In the genomic region with DNA sequence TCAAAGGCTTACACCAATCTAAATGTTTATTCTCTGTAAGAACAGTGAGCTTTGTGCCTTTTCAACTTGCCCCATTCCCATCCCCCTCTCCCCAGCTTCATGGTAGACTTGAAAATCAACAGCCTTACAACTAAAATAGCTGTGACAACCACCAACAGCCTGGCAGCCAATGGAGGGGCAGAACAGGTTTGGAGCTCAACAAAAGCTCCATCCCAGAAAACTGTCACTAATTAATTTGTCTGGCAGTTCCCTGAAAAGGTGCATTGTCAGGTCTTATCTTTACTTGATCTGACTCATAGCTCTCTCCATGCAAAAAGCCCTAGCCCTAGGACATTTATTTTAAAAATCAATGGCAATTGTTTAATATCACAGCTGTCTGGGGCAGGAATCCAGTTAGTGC, we compare ENCODE assay signal across 1 cellular context.
A peak's percentile ranks its signal among the peaks of the same experiment; 100 is the strongest.
TF ChIP-seq lines count a peak whose summit lies in the region.

No MANE protein-coding gene starts in this region.

TF ChIP-seq in endothelial cell of umbilical vein, 7 proteins besides CTCF, POLR2A, EP300 and RAD21:
- TF ChIP-seq FOS (IDR thresholded peaks at IDR 0.05; ENCODE audit: borderline replicate concordance, insufficient read depth, low read length) (no peak), GATA2 (IDR thresholded peaks at IDR 0.05; ENCODE audit: insufficient read depth, insufficient read length, low read depth, low read length) (peak; percentile 9)
